ENCODE assay signal across 14 cellular contexts in genomic region chr20:36483205-36483918, GRCh38. TPM values are rescaled to one million over a fixed set of nuclear protein-coding genes. Genes with fewer than 3 reads are reported as not detected.
DNase-seq lines count a peak whose midpoint lies in the region; ATAC-seq, FAIRE-seq and TF ChIP-seq lines count a peak whose summit lies in the region.
"Had no signal": no experiment of that assay in that cellular context is flagged by ENCODE, and none has a peak within 500 bp of the region (broad histone marks: within the 10 kb centered on the region; RNA-seq: fewer than 3 reads in every experiment).

No MANE protein-coding gene starts in this region.

- H3K4me3 Mint-ChIP-seq in effector memory CD8-positive, alpha-beta T cell, result no peak overlapping the region
- no peak overlapping the region for H3K4me3 Mint-ChIP-seq in osteocyte (ENCODE audit: unreplicated experiment)

- H3K4me3 ChIP-seq in ACC112 (ENCODE audit: low read depth, low read length) (no peak overlapping the region), colonic mucosa (no peak overlapping the region)
- H3K4me3 ChIP-seq: testis had no signal

- peaks cover 95% of the 10 kb centered on the region for H3K79me2 ChIP-seq in ACC112 (ENCODE audit: control insufficient read depth, insufficient read depth, low read length, unreplicated experiment)

- intact Hi-C loops in colonic mucosa (cut with DNase I), result no loop called here

- peaks cover 8% of the 10 kb centered on the region for H3K36me3 Mint-ChIP-seq in effector memory CD8-positive, alpha-beta T cell (ENCODE audit: insufficient read depth)
- peaks cover 7% of the 10 kb centered on the region for H3K36me3 Mint-ChIP-seq in osteocyte (ENCODE audit: unreplicated experiment)

- DNase-seq in HTR-8/SVneo (ENCODE audit: insufficient read length, low spot score), result no peak
- no peak for DNase-seq in effector memory CD8-positive, alpha-beta T cell
- no peak for DNase-seq in osteocyte (ENCODE audit: extremely low spot score, unreplicated experiment)
- DNase-seq in activated CD4-positive, alpha-beta T cell treated with anti-CD3 and anti-CD28 coated beads for 48 hours, result no peak
- no peak for DNase-seq in NCI-H82 (lab: John Stamatoyannopoulos, UW)
- no peak for DNase-seq in colonic mucosa
- no peak for DNase-seq in kidney glomerular epithelial cell (lab: John Stamatoyannopoulos, UW)
- DNase-seq: activated CD4-positive, alpha-beta T cell treated with anti-CD3 and anti-CD28 coated beads, Interleukin-2, amount 50 U/mL, for 1 hour; activated naive CD4-positive, alpha-beta T cell; foreskin keratinocyte; NCI-H1417 treated with DMSO at 0.1 percent for 48 hours; NCI-H526 treated with DMSO at 0.1 percent for 48 hours; testis had no signal

- no peaks in the 10 kb centered on the region for H3K9me3 Mint-ChIP-seq in effector memory CD8-positive, alpha-beta T cell
- no peaks in the 10 kb centered on the region for H3K9me3 Mint-ChIP-seq in osteocyte (ENCODE audit: unreplicated experiment)

- no peaks in the 10 kb centered on the region for H3K9me3 ChIP-seq in colonic mucosa
- H3K9me3 ChIP-seq: testis had no signal

- H3K27ac ChIP-seq in ACC112 (ENCODE audit: low read depth, low read length) (peak overlapping the region; percentile 24; the same call in 1 of the 2 replicates), colonic mucosa (no peak overlapping the region)
- H3K27ac ChIP-seq: foreskin keratinocyte had no signal

- H3K9ac ChIP-seq in colonic mucosa (ENCODE audit: low read depth in 2 of 2, low read length in 2 of 2), result no peak overlapping the region

- H3K4me1 Mint-ChIP-seq in effector memory CD8-positive, alpha-beta T cell (ENCODE audit: low read depth in 2 of 2), result peaks cover 34 to 47% of the 10 kb centered on the region in 2 donors
- H3K4me1 Mint-ChIP-seq in osteocyte (ENCODE audit: unreplicated experiment), result peaks cover 73% of the 10 kb centered on the region

- no peaks in the 10 kb centered on the region for H3K27me3 Mint-ChIP-seq in effector memory CD8-positive, alpha-beta T cell
- H3K27me3 Mint-ChIP-seq in osteocyte (ENCODE audit: unreplicated experiment), result no peaks in the 10 kb centered on the region

- peak overlapping the region; percentile 41 for H3K27ac Mint-ChIP-seq in effector memory CD8-positive, alpha-beta T cell
- peak overlapping the region; percentile 84 for H3K27ac Mint-ChIP-seq in osteocyte (ENCODE audit: unreplicated experiment)

- H3K36me3 ChIP-seq in ACC112 (ENCODE audit: insufficient read depth, low read length) (no peaks in the 10 kb centered on the region; the same call in 1 of the 2 replicates), colonic mucosa (no peaks in the 10 kb centered on the region)

- peaks cover 30% of the 10 kb centered on the region for H3K4me1 ChIP-seq in ACC112 (ENCODE audit: control insufficient read depth, insufficient read depth, low read length, unreplicated experiment)
- H3K4me1 ChIP-seq in colonic mucosa, result peaks cover 3% of the 10 kb centered on the region
- H3K4me1 ChIP-seq: foreskin keratinocyte had no signal

- FAIRE-seq in HTR-8/SVneo (lab: Jason Lieb, UNC), result peak; percentile 75

- no peak overlapping the region for H2AFZ ChIP-seq in ACC112 (ENCODE audit: low read length, unreplicated experiment)

- H3K27me3 ChIP-seq in ACC112 (ENCODE audit: insufficient read depth, low read length), result no peaks in the 10 kb centered on the region
- H3K27me3 ChIP-seq in colonic mucosa, result no peaks in the 10 kb centered on the region
- H3K27me3 ChIP-seq: foreskin keratinocyte, testis had no signal

- no peak for ATAC-seq in effector memory CD8-positive, alpha-beta T cell (replicated peaks)

- TF ChIP-seq CTCF in osteocyte (IDR thresholded peaks at IDR 0.05) (no peak), colonic mucosa (IDR thresholded peaks at IDR 0.05) (no peak)

RNA-seq across cellular contexts. Expression of gene MYL9, which starts 58.0 kb away (rescaled TPM):
- total RNA-seq in osteocyte, result 197 and 200 TPM in 2 replicates
- 100 to 1,000 TPM in 1 of 2 donors, 10 to 100 TPM in 1; 49.3 to 582 TPM for total RNA-seq in colonic mucosa
